1 cellular context compared by ENCODE assay signal in genomic region chr20:300345-300744, GRCh38.
TF ChIP-seq lines count a peak whose summit lies in the region.

No MANE protein-coding gene starts in this region.

TF ChIP-seq in A549, 52 proteins besides CTCF, POLR2A, EP300 and RAD21 (continued from another document):
- TF ChIP-seq ELK1 (IDR thresholded peaks at IDR 0.05; ENCODE audit: low read depth, low read length) (no peak), JUN (IDR thresholded peaks at IDR 0.05) (no peak), MAX (IDR thresholded peaks at IDR 0.05) (no peak), KDM5A (IDR thresholded peaks at IDR 0.05) (no peak)
TF ChIP-seq in A549: peak in this region for 0.
